9 cellular contexts compared by ENCODE assay signal in genomic region chr10:70656489-70656888, GRCh38. TPM values are rescaled to one million over a fixed set of nuclear protein-coding genes. Genes with fewer than 3 reads are reported as not detected.
DNase-seq lines count a peak whose midpoint lies in the region; ATAC-seq and TF ChIP-seq lines count a peak whose summit lies in the region.
"Had no signal": no experiment of that assay in that cellular context is flagged by ENCODE, and none has a peak within 500 bp of the region (broad histone marks: within the 10 kb centered on the region; RNA-seq: fewer than 3 reads in every experiment).

No MANE protein-coding gene starts in this region.

- H3K9me3 ChIP-seq in right atrium auricular region = peaks cover 0 to 9% of the 10 kb centered on the region in 2 donors
- H3K9me3 ChIP-seq in mucosa of descending colon = no peaks in the 10 kb centered on the region
- H3K9me3 ChIP-seq in esophagus squamous epithelium = no peaks in the 10 kb centered on the region
- peaks cover 0 to 14% (median 0%) of the 10 kb centered on the region in 4 donors for H3K9me3 ChIP-seq in tibial nerve
- peaks cover 2% of the 10 kb centered on the region; the same call in 1 of the 2 replicates for H3K9me3 ChIP-seq in HAP-1
- H3K9me3 ChIP-seq: adrenal gland had no signal

- TF ChIP-seq EP300 in tibial nerve (IDR thresholded peaks at IDR 0.05) = no peak

- H3K4me1 Mint-ChIP-seq in activated naive CD4-positive, alpha-beta T cell treated with anti-CD3 and anti-CD28 coated beads, Interleukin-2, amount 10 ng/mL, durations not matched to agents 7 days and 5 days = no peaks in the 10 kb centered on the region

- TF ChIP-seq CTCF in right atrium auricular region (IDR thresholded peaks at IDR 0.05) = no peak
- TF ChIP-seq CTCF in HL-60 (IDR thresholded peaks at IDR 0.05; ENCODE audit: insufficient read depth, low read length) = no peak
- no peak for TF ChIP-seq CTCF in mucosa of descending colon (IDR thresholded peaks at IDR 0.05)
- TF ChIP-seq CTCF in esophagus squamous epithelium (IDR thresholded peaks at IDR 0.05) = no peak
- no peak for TF ChIP-seq CTCF in tibial nerve (IDR thresholded peaks at IDR 0.05)

- 15 to 30% methylated on average over 2 to 3 of the region's 3 CpGs for WGBS in esophagus squamous epithelium, 2 donors
- 38 to 39% methylated on average over 3 of the region's 3 CpGs for WGBS in tibial nerve, 2 donors

- peaks cover 9% of the 10 kb centered on the region for H3K9me3 Mint-ChIP-seq in activated naive CD4-positive, alpha-beta T cell treated with anti-CD3 and anti-CD28 coated beads, Interleukin-2, amount 10 ng/mL, durations not matched to agents 7 days and 5 days

- DNase-seq in Right ventricle myocardium inferior (ENCODE audit: missing footprints) (no peak), right atrium auricular region (ENCODE audit: low spot score) (no peak), HL-60 (ENCODE audit: low read depth in 1 of 2, low spot score in 1 of 2) (peak; percentile 66 to 80), mucosa of descending colon (no peak), esophagus squamous epithelium (lab: John Stamatoyannopoulos, UW) (no peak), tibial nerve (ENCODE audit: low spot score in 2 of 2) (no peak), HAP-1 (ENCODE audit: low spot score in 2 of 2) (no peak)
- peak; percentile 26 for DNase-seq in activated naive CD4-positive, alpha-beta T cell treated with anti-CD3 and anti-CD28 coated beads, Interleukin-2, amount 10 ng/mL, durations not matched to agents 7 days and 5 days

- H3K27ac Mint-ChIP-seq in activated naive CD4-positive, alpha-beta T cell treated with anti-CD3 and anti-CD28 coated beads, Interleukin-2, amount 10 ng/mL, durations not matched to agents 7 days and 5 days = no peak overlapping the region

- H3K4me3 ChIP-seq in right atrium auricular region (no peak overlapping the region), HL-60 (replicated peaks; ENCODE audit: insufficient read depth, low read length) (no peak overlapping the region), mucosa of descending colon (no peak overlapping the region), esophagus squamous epithelium (no peak overlapping the region), tibial nerve (no peak overlapping the region), HAP-1 (no peak overlapping the region)
- H3K4me3 ChIP-seq: adrenal gland had no signal

- H3K36me3 ChIP-seq in right atrium auricular region = no peaks in the 10 kb centered on the region
- no peaks in the 10 kb centered on the region for H3K36me3 ChIP-seq in mucosa of descending colon (ENCODE audit: low read depth)
- no peaks in the 10 kb centered on the region for H3K36me3 ChIP-seq in esophagus squamous epithelium
- no peaks in the 10 kb centered on the region for H3K36me3 ChIP-seq in tibial nerve
- no peaks in the 10 kb centered on the region for H3K36me3 ChIP-seq in HAP-1 (replicated peaks)
- H3K36me3 ChIP-seq: adrenal gland had no signal

- peak; percentile 47 for ATAC-seq in Right ventricle myocardium inferior
- ATAC-seq in mucosa of descending colon = peak; percentile 71

- H3K4me3 Mint-ChIP-seq in activated naive CD4-positive, alpha-beta T cell treated with anti-CD3 and anti-CD28 coated beads, Interleukin-2, amount 10 ng/mL, durations not matched to agents 7 days and 5 days = no peak overlapping the region

- H3K27ac ChIP-seq in right atrium auricular region (no peak overlapping the region), HL-60 (replicated peaks) (no peak overlapping the region), esophagus squamous epithelium (no peak overlapping the region), tibial nerve (no peak overlapping the region)
- H3K27ac ChIP-seq: adrenal gland had no signal

- H3K27me3 Mint-ChIP-seq in activated naive CD4-positive, alpha-beta T cell treated with anti-CD3 and anti-CD28 coated beads, Interleukin-2, amount 10 ng/mL, durations not matched to agents 7 days and 5 days = peaks cover 8% of the 10 kb centered on the region

- in situ Hi-C loops in HAP-1 (cut with MboI; ENCODE audit: low sequenced_read_pairs) = no loop called here

- no peak for TF ChIP-seq POLR2A in esophagus squamous epithelium (IDR thresholded peaks at IDR 0.05)
- no peak for TF ChIP-seq POLR2A in tibial nerve (IDR thresholded peaks at IDR 0.05)

- CTCF ChIA-PET in activated naive CD4-positive, alpha-beta T cell treated with anti-CD3 and anti-CD28 coated beads, Interleukin-2, amount 10 ng/mL, durations not matched to agents 7 days and 5 days (lab: Charles Lee) = interaction anchor here (0.8 kb wide), 1 partner anchor 97 kb away, joined by 3 read pairs; no protein-coding TSS in a partner anchor

- intact Hi-C loops in Right ventricle myocardium inferior (cut with DNase I) = no loop called here
- intact Hi-C loops in mucosa of descending colon (cut with DNase I, micrococcal nuclease) = no loop called here
- intact Hi-C loops in esophagus squamous epithelium (cut with DNase I) = no loop called here

- H3K27me3 ChIP-seq in right atrium auricular region = no peaks in the 10 kb centered on the region
- H3K27me3 ChIP-seq in HL-60 (ENCODE audit: insufficient read depth, poor library complexity, severe bottlenecking) = no peaks in the 10 kb centered on the region
- H3K27me3 ChIP-seq in esophagus squamous epithelium = peaks cover 0 to 2% (median 0%) of the 10 kb centered on the region in 4 donors
- H3K27me3 ChIP-seq in tibial nerve = no peaks in the 10 kb centered on the region
- no peaks in the 10 kb centered on the region for H3K27me3 ChIP-seq in HAP-1 (ENCODE audit: low read depth)
- H3K27me3 ChIP-seq: adrenal gland had no signal

- H3K4me1 ChIP-seq in right atrium auricular region (peaks cover 0 to 15% of the 10 kb centered on the region in 2 donors), mucosa of descending colon (ENCODE audit: low read depth) (no peaks in the 10 kb centered on the region), esophagus squamous epithelium (peaks cover 0 to 12% (median 3%) of the 10 kb centered on the region in 3 donors), tibial nerve (peaks cover 0 to 15% (median 0%) of the 10 kb centered on the region in 4 donors), HAP-1 (no peaks in the 10 kb centered on the region)
- H3K4me1 ChIP-seq: adrenal gland had no signal

- H3K36me3 Mint-ChIP-seq in activated naive CD4-positive, alpha-beta T cell treated with anti-CD3 and anti-CD28 coated beads, Interleukin-2, amount 10 ng/mL, durations not matched to agents 7 days and 5 days = no peaks in the 10 kb centered on the region

RNA-seq across cellular contexts. Expression of gene ADAMTS14, which starts 15.8 kb away (rescaled TPM):
- total RNA-seq in Right ventricle myocardium inferior (0.43 TPM), right atrium auricular region (not detected), mucosa of descending colon (1 to 10 TPM; 1.8 to 2.1 (median 2.1) TPM), esophagus squamous epithelium (under 1 TPM in 3 of 4 donors, not detected in 1; 0.23 to 0.75 (median 0.38) TPM), tibial nerve (10 to 100 TPM in 1 of 4 donors, 1 to 10 TPM in 3; 4.2 to 12.1 (median 7.4) TPM)

RNA-seq across cellular contexts. Expression of gene PRF1, which starts 53.9 kb away (rescaled TPM):
- 4.3 TPM for total RNA-seq in Right ventricle myocardium inferior
- 1 to 10 TPM; 1.1 to 1.4 TPM for total RNA-seq in right atrium auricular region
- 1 to 10 TPM; 2.5 to 3.7 (median 3.0) TPM for total RNA-seq in mucosa of descending colon
- total RNA-seq in esophagus squamous epithelium = 1 to 10 TPM in 3 of 4 donors, under 1 TPM in 1; 0.26 to 7.3 (median 6.5) TPM
- 1 to 10 TPM in 3 of 4 donors, under 1 TPM in 1; 0.87 to 6.6 (median 3.7) TPM for total RNA-seq in tibial nerve

Comparison
In these comparisons a context has a peak if more than half of its experiments do, and no peak if none do; other contexts are left out.
1. DNase-seq: peak in HL-60 (2 of 2) and activated naive CD4-positive, alpha-beta T cell treated with anti-CD3 and anti-CD28 coated beads, Interleukin-2, amount 10 ng/mL, durations not matched to agents 7 days and 5 days (single experiment); none in Right ventricle myocardium inferior (single experiment), right atrium auricular region (single experiment), mucosa of descending colon (0 of 3), esophagus squamous epithelium (single experiment), tibial nerve (0 of 2) and HAP-1 (0 of 2).